ENCODE assay signal across 8 cellular contexts in genomic region chr16:67030221-67030962, GRCh38. TPM values are rescaled to one million over a fixed set of nuclear protein-coding genes. Genes with fewer than 3 reads are reported as not detected.
DNase-seq lines count a peak whose midpoint lies in the region; ATAC-seq and TF ChIP-seq lines count a peak whose summit lies in the region.

No MANE protein-coding gene starts in this region.

- no peaks in the 10 kb centered on the region for H3K9me3 Mint-ChIP-seq in IgD-negative memory B cell

- CTCF ChIA-PET in AG04450 (lab: Charles Lee) = interaction anchor here (0.9 to 1.6 kb wide), 4 partner anchors 12 to 125 kb away, joined by 3 to 10 read pairs (median 6); no protein-coding TSS in a partner anchor

- H3K4me1 ChIP-seq in muscle layer of duodenum (ENCODE audit: control insufficient read depth in 1 of 2, insufficient read depth in 2 of 2, low read length in 2 of 2) = peaks cover 7 to 28% of the 10 kb centered on the region in 2 donors

- no peak for ATAC-seq in HG03108 (IDR thresholded peaks at IDR 0.05; ENCODE audit: unreplicated experiment)

- no peak for TF ChIP-seq CTCF in AG04450 (IDR thresholded peaks at IDR 0.05; ENCODE audit: low read depth, low read length)

- peak overlapping the region; percentile 80 to 95 (median 90) for H3K27ac Mint-ChIP-seq in IgD-negative memory B cell

- no peaks in the 10 kb centered on the region for H3K36me3 Mint-ChIP-seq in IgD-negative memory B cell

- H3K36me3 ChIP-seq in muscle layer of duodenum (ENCODE audit: control insufficient read depth in 1 of 2, insufficient read depth in 2 of 2, low read length in 2 of 2) = no peaks in the 10 kb centered on the region

- H3K27me3 ChIP-seq in AG04450 (ENCODE audit: control insufficient read depth, insufficient read depth, low read length) (no peaks in the 10 kb centered on the region), muscle layer of duodenum (ENCODE audit: low read depth, low read length) (no peaks in the 10 kb centered on the region)

- peak overlapping the region; percentile 83 for H3K4me3 ChIP-seq in AG04450 (ENCODE audit: low read depth, low read length)
- peak overlapping the region; percentile 86 to 96 for H3K4me3 ChIP-seq in muscle layer of duodenum (ENCODE audit: low read depth in 1 of 2, low read length in 2 of 2)

- POLR2A ChIA-PET in AG04450 (lab: Yijun Ruan, JAX) = interaction anchor here (1.1 to 1.2 kb wide), 2 partner anchors 11 to 25 kb away, joined by 3 read pairs; no protein-coding TSS in a partner anchor

- no peaks in the 10 kb centered on the region for H3K9me3 ChIP-seq in AG04450 (ENCODE audit: control insufficient read depth, insufficient read depth, low read length)
- H3K9me3 ChIP-seq in muscle layer of duodenum (ENCODE audit: control insufficient read depth in 1 of 2, low read length in 2 of 2) = no peaks in the 10 kb centered on the region

- H3K4me3 Mint-ChIP-seq in IgD-negative memory B cell = peak overlapping the region; percentile 89 to 98 (median 95)

- peaks cover 15 to 35% (median 26%) of the 10 kb centered on the region in 3 donors for H3K4me1 Mint-ChIP-seq in IgD-negative memory B cell

- DNase-seq in AG04450 (ENCODE audit: low read depth, low spot score) (no peak), caudate nucleus (lab: John Stamatoyannopoulos, UW) (no peak), NCI-H128 (lab: John Stamatoyannopoulos, UW; ENCODE audit: unreplicated experiment) (no peak), NCI-H2029 (lab: John Stamatoyannopoulos, UW) (no peak), amygdala (lab: John Stamatoyannopoulos, UW) (no peak)

- peak overlapping the region; percentile 47 for H3K27ac ChIP-seq in AG04450 (ENCODE audit: low read depth, low read length)
- H3K27ac ChIP-seq in caudate nucleus (ENCODE audit: low read depth, low read length) = peak overlapping the region; percentile 88
- peak overlapping the region; percentile 84 for H3K27ac ChIP-seq in muscle layer of duodenum (ENCODE audit: low read length)

- no peaks in the 10 kb centered on the region for H3K27me3 Mint-ChIP-seq in IgD-negative memory B cell

RNA-seq across cellular contexts. Expression of gene CBFB, which starts 1.4 kb away (rescaled TPM):
- 35.9 and 46.1 TPM in 2 replicates for polyA plus RNA-seq in AG04450 (2011; rRNA removed)
- 50.0 and 63.2 TPM in 2 replicates for polyA minus RNA-seq in AG04450 (2011; rRNA and poly(A)+ RNA removed)
- polyA plus RNA-seq in IgD-negative memory B cell = 43.3 TPM

RNA-seq across cellular contexts. Expression of gene CES4A, which starts 42.0 kb away (rescaled TPM):
- 2.8 and 3.3 TPM in 2 replicates for polyA plus RNA-seq in AG04450 (2011; rRNA removed)
- 1.4 and 1.9 TPM in 2 replicates for polyA minus RNA-seq in AG04450 (2011; rRNA and poly(A)+ RNA removed)
- 1.4 TPM for polyA plus RNA-seq in IgD-negative memory B cell
